Comparison of ENCODE assay signal across 22 cellular contexts in genomic region chr11:35712533-35712932, GRCh38. TPM values are rescaled to one million over a fixed set of nuclear protein-coding genes. Genes with fewer than 3 reads are reported as not detected.
DNase-seq lines count a peak whose midpoint lies in the region; ATAC-seq and TF ChIP-seq lines count a peak whose summit lies in the region.
"Had no signal": no experiment of that assay in that cellular context is flagged by ENCODE, and none has a peak within 500 bp of the region (broad histone marks: within the 10 kb centered on the region; RNA-seq: fewer than 3 reads in every experiment).

No MANE protein-coding gene starts in this region.

- peak overlapping the region; percentile 14 for H3K27ac Mint-ChIP-seq in stimulated activated naive B cell treated with anti-CD40 and anti-IgM and Interleukin-4, amounts not matched to agents 10 μg/mL and 1 μg/mL and 100 μg/mL, for 72 hours
- H3K27ac Mint-ChIP-seq: B cell; CD4-positive, CD25-positive, alpha-beta regulatory T cell; CD8-positive, alpha-beta T cell; GM23338; H9; HFFc6 had no signal

- H3K4me1 ChIP-seq in right atrium auricular region, result peaks cover 0 to 4% of the 10 kb centered on the region in 2 donors
- H3K4me1 ChIP-seq: Caco-2 had no signal

- H3K36me3 Mint-ChIP-seq in stimulated activated naive B cell treated with anti-CD40 and anti-IgM and Interleukin-4, amounts not matched to agents 10 μg/mL and 1 μg/mL and 100 μg/mL, for 72 hours, result peaks cover 35 to 52% of the 10 kb centered on the region in 2 donors

- ATAC-seq in left ventricle myocardium superior, result peak; percentile 64
- no peak for ATAC-seq in stimulated activated naive B cell treated with anti-CD40 and anti-IgM and Interleukin-4, amounts not matched to agents 10 μg/mL and 1 μg/mL and 100 μg/mL, for 72 hours (replicated peaks)
- no peak for ATAC-seq in HG02678 (IDR thresholded peaks at IDR 0.05; ENCODE audit: unreplicated experiment)
- ATAC-seq: CD8-positive, alpha-beta T cell; GM12878; GM23338 had no signal

- no peaks in the 10 kb centered on the region for H3K27me3 ChIP-seq in right atrium auricular region
- H3K27me3 ChIP-seq: BLaER1 had no signal

- intact Hi-C loops in left ventricle myocardium superior (cut with micrococcal nuclease), result no loop called here

- H3K4me3 Mint-ChIP-seq in stimulated activated naive B cell treated with anti-CD40 and anti-IgM and Interleukin-4, amounts not matched to agents 10 μg/mL and 1 μg/mL and 100 μg/mL, for 72 hours, result no peak overlapping the region
- H3K4me3 Mint-ChIP-seq: B cell; CD8-positive, alpha-beta T cell; GM23338; H9; HFFc6 had no signal

- H3K27me3 Mint-ChIP-seq in stimulated activated naive B cell treated with anti-CD40 and anti-IgM and Interleukin-4, amounts not matched to agents 10 μg/mL and 1 μg/mL and 100 μg/mL, for 72 hours, result no peaks in the 10 kb centered on the region
- H3K27me3 Mint-ChIP-seq: B cell; CD4-positive, CD25-positive, alpha-beta regulatory T cell had no signal

- H3K9me3 Mint-ChIP-seq in stimulated activated naive B cell treated with anti-CD40 and anti-IgM and Interleukin-4, amounts not matched to agents 10 μg/mL and 1 μg/mL and 100 μg/mL, for 72 hours, result peaks cover 13 to 14% of the 10 kb centered on the region in 2 donors
- H3K9me3 Mint-ChIP-seq: GM23338, H9, HFFc6 had no signal

- H3K4me3 ChIP-seq in right atrium auricular region, result no peak overlapping the region
- H3K4me3 ChIP-seq: BLaER1, GM12878, GM23338 had no signal

- no peak overlapping the region for H3K27ac ChIP-seq in right atrium auricular region
- H3K27ac ChIP-seq: 22Rv1, BLaER1, C4-2B had no signal

- DNase-seq in NCI-H2227 treated with DMSO at 0.1 percent for 48 hours (lab: John Stamatoyannopoulos, UW) (peak; percentile 9), NCI-H2227 (lab: John Stamatoyannopoulos, UW; ENCODE audit: unreplicated experiment) (no peak), left ventricle myocardium superior (no peak), right atrium auricular region (ENCODE audit: low spot score) (no peak), left kidney (ENCODE audit: low read depth, low spot score) (peak; percentile 87), HCEC 1CT (no peak)
- DNase-seq in stimulated activated naive B cell treated with anti-CD40 and anti-IgM and Interleukin-4, amounts not matched to agents 10 μg/mL and 1 μg/mL and 100 μg/mL, for 72 hours, result no peak
- DNase-seq: Caco-2; CD4-positive, CD25-positive, alpha-beta regulatory T cell; CD8-positive, alpha-beta T cell; DMS153; DND-41; GDM1; H9; HFFc6 had no signal

- no peaks in the 10 kb centered on the region for H3K36me3 ChIP-seq in right atrium auricular region

- TF ChIP-seq CTCF in right atrium auricular region (IDR thresholded peaks at IDR 0.05), result no peak

- no peaks in the 10 kb centered on the region for H3K9me3 ChIP-seq in right atrium auricular region
- H3K9me3 ChIP-seq: Caco-2 had no signal

- H3K4me1 Mint-ChIP-seq in stimulated activated naive B cell treated with anti-CD40 and anti-IgM and Interleukin-4, amounts not matched to agents 10 μg/mL and 1 μg/mL and 100 μg/mL, for 72 hours, result peaks cover 25 to 38% of the 10 kb centered on the region in 2 donors

RNA-seq across cellular contexts. Expression of gene TRIM44, which starts 50.0 kb away (rescaled TPM):
- total RNA-seq in left ventricle myocardium superior (38.5 TPM), right atrium auricular region (10 to 100 TPM; 22.1 to 35.4 TPM)

Comparison
In these comparisons a context has a peak if more than half of its experiments do, and no peak if none do; other contexts are left out.
1. DNase-seq: peak in NCI-H2227 treated with DMSO at 0.1 percent for 48 hours (single experiment) and left kidney (single experiment); none in NCI-H2227 (single experiment), left ventricle myocardium superior (single experiment), right atrium auricular region (single experiment), stimulated activated naive B cell treated with anti-CD40 and anti-IgM and Interleukin-4, amounts not matched to agents 10 μg/mL and 1 μg/mL and 100 μg/mL, for 72 hours (single experiment) and HCEC 1CT (single experiment).